ENCODE assay signal across 19 cellular contexts in the genomic region with DNA sequence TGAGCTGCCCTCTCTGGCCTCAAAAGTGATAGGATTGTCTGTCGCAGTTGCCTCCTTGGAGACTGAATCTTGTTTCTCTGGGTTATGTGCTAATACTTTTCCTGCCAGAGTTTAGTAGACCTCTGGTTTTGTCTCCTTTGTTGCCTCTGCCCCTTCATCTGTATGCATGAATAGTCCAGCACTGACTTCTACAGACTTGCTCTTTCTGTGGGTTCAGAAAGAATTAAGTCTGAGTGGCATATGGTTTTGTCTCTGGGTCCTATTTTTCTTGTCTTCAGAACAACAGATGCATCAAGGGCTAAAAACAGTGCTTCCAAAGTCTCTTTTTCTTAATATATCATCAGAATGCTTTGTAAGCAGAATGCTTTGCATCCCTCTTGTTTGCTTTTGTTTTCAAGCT.
"Had no signal": no experiment of that assay in that cellular context is flagged by ENCODE, and none has a peak within 500 bp of the region (broad histone marks: within the 10 kb centered on the region; RNA-seq: fewer than 3 reads in every experiment).

No MANE protein-coding gene starts in this region.

- DNase-seq: activated CD4-positive, alpha-beta T cell treated with anti-CD3 and anti-CD28 coated beads for 36 hours; activated CD4-positive, CD25-positive, alpha-beta regulatory T cell; activated naive CD4-positive, alpha-beta T cell; activated T-cell treated with anti-CD3 and anti-CD28 coated beads for 4 hours; activated T-cell treated with anti-CD3 and anti-CD28 coated beads, Interleukin-2, amount 50 U/mL, for 72 hours; dermis blood vessel endothelial cell; effector CD8-positive, alpha-beta T cell; immature natural killer cell; kidney; left ventricle myocardium inferior; stimulated activated CD4-positive, alpha-beta T cell treated with anti-CD3 and anti-CD28 coated beads, Interleukin-1b, Interleukin-23, amount 100 ng/mL, for 48 hours; stimulated activated naive B cell treated with anti-CD40 and anti-IgM and Interleukin-4, amounts not matched to agents 10 μg/mL and 1 μg/mL and 100 μg/mL, for 72 hours; stomach; thyroid gland; upper lobe of right lung had no signal

- H3K27ac ChIP-seq: gastroesophageal sphincter, left ventricle myocardium inferior, stomach, thyroid gland, upper lobe of right lung had no signal

- H3K27ac Mint-ChIP-seq: activated CD4-positive, alpha-beta T cell treated with anti-CD3 and anti-CD28 coated beads for 36 hours; activated naive CD4-positive, alpha-beta T cell treated with anti-CD3 and anti-CD28 coated beads, Interleukin-2, amount 50 U/mL, for 72 hours; immature natural killer cell; stimulated activated naive B cell treated with anti-CD40 and anti-IgM and Interleukin-4, amounts not matched to agents 10 μg/mL and 1 μg/mL and 100 μg/mL, for 72 hours had no signal

- H3K36me3 ChIP-seq: thyroid gland had no signal

- H3K9me3 Mint-ChIP-seq: activated naive CD4-positive, alpha-beta T cell treated with anti-CD3 and anti-CD28 coated beads, Interleukin-2, amount 50 U/mL, for 72 hours; activated T-cell treated with anti-CD3 and anti-CD28 coated beads, Interleukin-2, amount 50 U/mL, for 72 hours; immature natural killer cell; stimulated activated naive B cell treated with anti-CD40 and anti-IgM and Interleukin-4, amounts not matched to agents 10 μg/mL and 1 μg/mL and 100 μg/mL, for 72 hours had no signal

- H3K4me1 ChIP-seq: stomach, upper lobe of right lung had no signal

- H3K4me2 ChIP-seq: smooth muscle cell had no signal

- H3K9me3 ChIP-seq: gastroesophageal sphincter, left ventricle myocardium inferior, stomach, thyroid gland, upper lobe of right lung had no signal

- ATAC-seq: activated CD4-positive, alpha-beta T cell treated with anti-CD3 and anti-CD28 coated beads for 36 hours; activated naive CD4-positive, alpha-beta T cell treated with anti-CD3 and anti-CD28 coated beads, Interleukin-2, amount 50 U/mL, for 72 hours; activated T-cell treated with anti-CD3 and anti-CD28 coated beads, Interleukin-2, amount 50 U/mL, for 72 hours; gastroesophageal sphincter; stimulated activated naive B cell treated with anti-CD40 and anti-IgM and Interleukin-4, amounts not matched to agents 10 μg/mL and 1 μg/mL and 100 μg/mL, for 72 hours; upper lobe of right lung had no signal

- H3K4me3 Mint-ChIP-seq: activated CD4-positive, alpha-beta T cell treated with anti-CD3 and anti-CD28 coated beads for 36 hours; activated T-cell treated with anti-CD3 and anti-CD28 coated beads, Interleukin-2, amount 50 U/mL, for 72 hours; immature natural killer cell; stimulated activated naive B cell treated with anti-CD40 and anti-IgM and Interleukin-4, amounts not matched to agents 10 μg/mL and 1 μg/mL and 100 μg/mL, for 72 hours had no signal

- H3K4me3 ChIP-seq: gastroesophageal sphincter, left ventricle myocardium inferior, lung, smooth muscle cell, stomach, thyroid gland, upper lobe of right lung had no signal

- H3K4me1 Mint-ChIP-seq: activated CD4-positive, alpha-beta T cell treated with anti-CD3 and anti-CD28 coated beads for 36 hours; immature natural killer cell; stimulated activated naive B cell treated with anti-CD40 and anti-IgM and Interleukin-4, amounts not matched to agents 10 μg/mL and 1 μg/mL and 100 μg/mL, for 72 hours had no signal

- H3K36me3 Mint-ChIP-seq: activated naive CD4-positive, alpha-beta T cell treated with anti-CD3 and anti-CD28 coated beads, Interleukin-2, amount 50 U/mL, for 72 hours; immature natural killer cell; stimulated activated naive B cell treated with anti-CD40 and anti-IgM and Interleukin-4, amounts not matched to agents 10 μg/mL and 1 μg/mL and 100 μg/mL, for 72 hours had no signal

- H3K27me3 ChIP-seq: gastroesophageal sphincter, stomach, thyroid gland, upper lobe of right lung had no signal
